Comparison of ENCODE assay signal across 1 cellular context in genomic region chr1:37244083-37244480, GRCh38.
TF ChIP-seq lines count a peak whose summit lies in the region.

No MANE protein-coding gene starts in this region.

TF ChIP-seq in H1, 55 proteins besides CTCF, POLR2A, EP300 and RAD21:
- TF ChIP-seq E2F6 (IDR thresholded peaks at IDR 0.05): no peak
- no peak for TF ChIP-seq SP4 (IDR thresholded peaks at IDR 0.05; ENCODE audit: low read length)
- TF ChIP-seq EGR1 (IDR thresholded peaks at IDR 0.05; ENCODE audit: borderline replicate concordance, low read depth, low read length): no peak
- TF ChIP-seq RBBP5 (IDR thresholded peaks at IDR 0.05; ENCODE audit: borderline replicate concordance, low read depth, low read length): no peak
